ENCODE assay signal across 13 cellular contexts in the genomic region with DNA sequence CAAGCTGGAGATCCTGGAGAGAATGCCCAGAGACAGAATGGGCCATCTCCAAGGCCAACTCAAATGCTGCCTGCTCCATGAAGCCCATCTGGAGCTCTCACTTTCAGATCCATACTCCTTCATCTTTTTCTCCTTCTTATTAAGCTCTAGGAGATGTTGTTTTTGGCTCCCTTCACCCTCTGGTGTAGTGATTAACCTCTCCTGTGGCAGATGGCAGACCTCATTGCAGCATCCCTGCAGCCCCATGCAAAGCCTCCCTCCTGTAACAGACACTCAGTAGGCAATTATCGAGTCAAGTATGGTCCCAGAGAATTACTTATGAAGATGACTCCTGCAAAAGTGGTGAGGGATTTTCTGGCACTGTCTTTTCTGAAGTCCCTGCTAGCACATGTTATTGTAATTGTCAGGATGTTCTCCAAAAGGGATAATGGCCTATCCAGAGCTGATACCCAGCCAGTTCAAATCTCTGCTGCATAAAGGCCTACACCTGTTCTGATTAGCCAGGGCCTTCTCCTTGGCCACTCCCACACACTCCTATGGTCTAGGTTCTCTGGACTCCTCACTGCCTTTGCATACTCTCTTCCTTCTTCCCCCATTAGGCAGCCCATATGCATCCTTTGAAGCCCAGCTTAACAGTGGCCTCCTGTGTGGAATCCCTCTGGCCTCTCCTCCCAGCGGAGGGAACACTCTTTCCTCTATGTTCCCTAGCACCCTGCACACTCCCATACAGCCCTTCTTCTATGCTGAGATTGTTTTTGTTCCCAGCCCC. TPM values are rescaled to one million over a fixed set of nuclear protein-coding genes. Genes with fewer than 3 reads are reported as not detected.
DNase-seq lines count a peak whose midpoint lies in the region; FAIRE-seq and TF ChIP-seq lines count a peak whose summit lies in the region.
"Had no signal": no experiment of that assay in that cellular context is flagged by ENCODE, and none has a peak within 500 bp of the region (broad histone marks: within the 10 kb centered on the region; RNA-seq: fewer than 3 reads in every experiment).

No MANE protein-coding gene starts in this region.

- no peak for TF ChIP-seq POLR2A in GM12892 (IDR thresholded peaks at IDR 0.05; ENCODE audit: low read depth, low read length)

- H2AFZ ChIP-seq in MM.1S (ENCODE audit: low read length) (peak overlapping the region; percentile 64), neural cell (ENCODE audit: low read depth, low read length) (no peak overlapping the region), SK-N-SH (ENCODE audit: low read depth) (no peak overlapping the region)

- POLR2A ChIA-PET in SK-N-SH (lab: Yijun Ruan, JAX), result no interaction called here

- TF ChIP-seq CTCF in MM.1S (IDR thresholded peaks at IDR 0.05; ENCODE audit: low read length) (no peak), neural cell (IDR thresholded peaks at IDR 0.05; ENCODE audit: poor library complexity, severe bottlenecking) (no peak), SK-N-SH (IDR thresholded peaks at IDR 0.05) (no peak)

- H3K36me3 ChIP-seq in MM.1S (replicated peaks; ENCODE audit: insufficient read depth, low read length), result no peaks in the 10 kb centered on the region
- H3K36me3 ChIP-seq in neural cell (ENCODE audit: insufficient read depth, low read length), result no peaks in the 10 kb centered on the region
- no peaks in the 10 kb centered on the region for H3K36me3 ChIP-seq in SK-N-SH (replicated peaks in 1 of 2; ENCODE audit: control insufficient read depth in 1 of 2, insufficient read depth in 2 of 2, low read length in 1 of 2)
- H3K36me3 ChIP-seq: neutrophil had no signal

- no peak for TF ChIP-seq EP300 in neural cell (conservative IDR thresholded peaks at IDR 0.05; ENCODE audit: poor library complexity, severe bottlenecking)
- TF ChIP-seq EP300 in SK-N-SH (IDR thresholded peaks at IDR 0.05; ENCODE audit: borderline replicate concordance in 1 of 2, low read depth in 1 of 2, low read length in 1 of 2), result no peak

- WGBS in SK-N-SH (ENCODE audit: low lambda C conversion rate), result 68% methylated on average over 2 of the region's 2 CpGs

- peaks cover 65% of the 10 kb centered on the region for H3K4me1 Mint-ChIP-seq in activated T-helper 1 cell treated with anti-CD3 and anti-CD28 coated beads, Interleukin-12 subunit alpha, Interleukin-12 subunit beta, Interleukin-2, Interleukin-4 antibody, amounts not matched to agents 30 ng/mL and 10 ng/mL and 1 ng/mL, durations not matched to agents 14 hours and 24 hours and 36 hours (ENCODE audit: low read depth)

- no peak overlapping the region for H3K4me3 Mint-ChIP-seq in activated T-helper 1 cell treated with anti-CD3 and anti-CD28 coated beads, Interleukin-12 subunit alpha, Interleukin-12 subunit beta, Interleukin-2, Interleukin-4 antibody, amounts not matched to agents 30 ng/mL and 10 ng/mL and 1 ng/mL, durations not matched to agents 14 hours and 24 hours and 36 hours

- no peaks in the 10 kb centered on the region for H3K9me3 Mint-ChIP-seq in activated T-helper 1 cell treated with anti-CD3 and anti-CD28 coated beads, Interleukin-12 subunit alpha, Interleukin-12 subunit beta, Interleukin-2, Interleukin-4 antibody, amounts not matched to agents 30 ng/mL and 10 ng/mL and 1 ng/mL, durations not matched to agents 14 hours and 24 hours and 36 hours

- H3K27me3 ChIP-seq in MM.1S (replicated peaks; ENCODE audit: insufficient read depth, low read length), result no peaks in the 10 kb centered on the region
- no peaks in the 10 kb centered on the region for H3K27me3 ChIP-seq in neural cell (ENCODE audit: insufficient read depth, low read depth, low read length)
- H3K27me3 ChIP-seq in SK-N-SH (ENCODE audit: insufficient read depth), result no peaks in the 10 kb centered on the region
- H3K27me3 ChIP-seq: neutrophil had no signal

- TF ChIP-seq RAD21 in neural cell (conservative IDR thresholded peaks at IDR 0.05), result no peak
- TF ChIP-seq RAD21 in SK-N-SH (IDR thresholded peaks at IDR 0.05; ENCODE audit: low read length), result no peak

- H3K9me2 ChIP-seq in MM.1S (replicated peaks; ENCODE audit: insufficient read depth, low read length) (no peaks in the 10 kb centered on the region), neural cell (ENCODE audit: insufficient read depth, low read length) (no peaks in the 10 kb centered on the region), SK-N-SH (no peaks in the 10 kb centered on the region)

- H3K27ac ChIP-seq in MM.1S (ENCODE audit: low read length), result peak overlapping the region; percentile 100
- peak overlapping the region; percentile 31 for H3K27ac ChIP-seq in neural cell (ENCODE audit: low read length)
- H3K27ac ChIP-seq in SK-N-SH (ENCODE audit: low read depth in 2 of 2, low read length in 1 of 2), result no peak overlapping the region
- H3K27ac ChIP-seq: A549, neutrophil had no signal

- H3K36me3 Mint-ChIP-seq in activated T-helper 1 cell treated with anti-CD3 and anti-CD28 coated beads, Interleukin-12 subunit alpha, Interleukin-12 subunit beta, Interleukin-2, Interleukin-4 antibody, amounts not matched to agents 30 ng/mL and 10 ng/mL and 1 ng/mL, durations not matched to agents 14 hours and 24 hours and 36 hours (ENCODE audit: low read depth), result peaks cover 10% of the 10 kb centered on the region

- intact Hi-C loops in activated T-helper 1 cell treated with anti-CD3 and anti-CD28 coated beads, Interleukin-12 subunit alpha, Interleukin-12 subunit beta, Interleukin-2, Interleukin-4 antibody, amounts not matched to agents 30 ng/mL and 10 ng/mL and 1 ng/mL, durations not matched to agents 14 hours and 24 hours and 36 hours (cut with micrococcal nuclease), result loop anchor here (1.0 to 2.0 kb wide), 2 partner anchors 8 to 189 kb away; no protein-coding TSS in a partner anchor

- CTCF ChIA-PET in SK-N-SH (lab: Yijun Ruan, JAX), result interaction anchor here (0.7 kb wide), 1 partner anchor 16 kb away, joined by 4 read pairs; no protein-coding TSS in a partner anchor

- peaks cover 53% of the 10 kb centered on the region for H3K4me1 ChIP-seq in MM.1S (ENCODE audit: low read length)
- peaks cover 0 to 4% of the 10 kb centered on the region in 2 experiments; a peak in 2 of 4 replicates for H3K4me1 ChIP-seq in SK-N-SH (ENCODE audit: control insufficient read depth in 1 of 2, insufficient read depth in 2 of 2, low read depth in 1 of 2, low read length in 1 of 2)

- FAIRE-seq in GM12892 (lab: Jason Lieb, UNC), result no peak
- FAIRE-seq: A549, bronchial epithelial cell had no signal

- no peaks in the 10 kb centered on the region for H3K27me3 Mint-ChIP-seq in activated T-helper 1 cell treated with anti-CD3 and anti-CD28 coated beads, Interleukin-12 subunit alpha, Interleukin-12 subunit beta, Interleukin-2, Interleukin-4 antibody, amounts not matched to agents 30 ng/mL and 10 ng/mL and 1 ng/mL, durations not matched to agents 14 hours and 24 hours and 36 hours (ENCODE audit: insufficient read depth)

- H3K79me2 ChIP-seq in MM.1S (ENCODE audit: low read length) (no peaks in the 10 kb centered on the region), neural cell (replicated peaks; ENCODE audit: insufficient read depth, low read length) (no peaks in the 10 kb centered on the region), SK-N-SH (ENCODE audit: insufficient read depth) (no peaks in the 10 kb centered on the region)

- DNase-seq in NCI-H2107 treated with DMSO at 0.1 percent for 48 hours (lab: John Stamatoyannopoulos, UW; ENCODE audit: unreplicated experiment) (peak; percentile 38), NCI-H2107 (lab: John Stamatoyannopoulos, UW) (no peak), MM.1S (no peak), Ammon's horn (ENCODE audit: low spot score) (no peak), GM12892 (ENCODE audit: insufficient read length) (no peak), SK-N-SH (no peak)
- no peak for DNase-seq in activated T-helper 1 cell treated with anti-CD3 and anti-CD28 coated beads, Interleukin-12 subunit alpha, Interleukin-12 subunit beta, Interleukin-2, Interleukin-4 antibody, amounts not matched to agents 30 ng/mL and 10 ng/mL and 1 ng/mL, durations not matched to agents 14 hours and 24 hours and 36 hours (ENCODE audit: low spot score)
- DNase-seq: activated CD8-positive, alpha-beta memory T cell treated with anti-CD3 and anti-CD28 coated beads for 24 hours; kidney glomerular epithelial cell had no signal

- H4K20me1 ChIP-seq in MM.1S (ENCODE audit: insufficient read depth, low read length) (no peaks in the 10 kb centered on the region), neural cell (ENCODE audit: insufficient read depth) (no peaks in the 10 kb centered on the region), SK-N-SH (ENCODE audit: insufficient read depth) (no peaks in the 10 kb centered on the region)

- peak overlapping the region; percentile 99 for H3K4me2 ChIP-seq in MM.1S (ENCODE audit: low read depth, low read length)
- H3K4me2 ChIP-seq in neural cell (ENCODE audit: low read length), result no peak overlapping the region
- H3K4me2 ChIP-seq in SK-N-SH, result no peak overlapping the region
- H3K4me2 ChIP-seq: A549 had no signal

- H3K27ac Mint-ChIP-seq in activated T-helper 1 cell treated with anti-CD3 and anti-CD28 coated beads, Interleukin-12 subunit alpha, Interleukin-12 subunit beta, Interleukin-2, Interleukin-4 antibody, amounts not matched to agents 30 ng/mL and 10 ng/mL and 1 ng/mL, durations not matched to agents 14 hours and 24 hours and 36 hours, result peak overlapping the region; percentile 60

- peaks cover 24% of the 10 kb centered on the region for H3F3A ChIP-seq in MM.1S (ENCODE audit: insufficient read depth, low read length)
- no peaks in the 10 kb centered on the region for H3F3A ChIP-seq in neural cell (ENCODE audit: insufficient read depth, low read length, poor library complexity, severe bottlenecking)
- no peaks in the 10 kb centered on the region for H3F3A ChIP-seq in SK-N-SH (replicated peaks; ENCODE audit: insufficient read depth)

- H3K4me3 ChIP-seq in MM.1S (ENCODE audit: low read length) (no peak overlapping the region), neural cell (ENCODE audit: low read length) (no peak overlapping the region), SK-N-SH (ENCODE audit: low read depth in 2 of 2, low read length in 1 of 2) (no peak overlapping the region)
- H3K4me3 ChIP-seq: A549 had no signal

- H3K9ac ChIP-seq in MM.1S (ENCODE audit: low read length), result peak overlapping the region; percentile 97
- H3K9ac ChIP-seq in neural cell (ENCODE audit: low read length), result no peak overlapping the region
- no peak overlapping the region for H3K9ac ChIP-seq in SK-N-SH

- H3K9me3 ChIP-seq in MM.1S (replicated peaks; ENCODE audit: insufficient read depth, low read length) (no peaks in the 10 kb centered on the region), neural cell (ENCODE audit: low read length) (no peaks in the 10 kb centered on the region), SK-N-SH (no peaks in the 10 kb centered on the region)
- H3K9me3 ChIP-seq: A549, neutrophil had no signal

RNA-seq across cellular contexts. Expression of gene MDM1, which starts 43.7 kb away (rescaled TPM):
- total RNA-seq in activated T-helper 1 cell treated with anti-CD3 and anti-CD28 coated beads, Interleukin-12 subunit alpha, Interleukin-12 subunit beta, Interleukin-2, Interleukin-4 antibody, amounts not matched to agents 30 ng/mL and 10 ng/mL and 1 ng/mL, durations not matched to agents 14 hours and 24 hours and 36 hours, result 26.8 and 29.9 TPM in 2 replicates
- polyA plus RNA-seq in neural cell (35.5 and 37.0 TPM in 2 replicates), SK-N-SH (2012; rRNA removed) (7.4 and 11.2 TPM in 2 replicates)
- 33.8 and 40.1 TPM in 2 replicates for polyA minus RNA-seq in neural cell
- 18.3 TPM for polyA plus RNA-seq in GM12892 (2012; ENCODE audit: missing spikeins)
- 4.4 and 4.6 TPM in 2 replicates for polyA plus RNA-seq in SK-N-SH (2012; cell fraction: cytosol; rRNA removed)
- 18.5 and 41.5 TPM in 2 replicates for polyA plus RNA-seq in SK-N-SH (2012; cell fraction: nucleus; rRNA removed)

Comparison
In these comparisons a context has a peak if more than half of its experiments do, and no peak if none do; other contexts are left out.
1. H3K27ac ChIP-seq: peak in MM.1S (single experiment) and neural cell (single experiment); none in SK-N-SH (0 of 2).